ENCODE assay signal across 9 cellular contexts in the genomic region with DNA sequence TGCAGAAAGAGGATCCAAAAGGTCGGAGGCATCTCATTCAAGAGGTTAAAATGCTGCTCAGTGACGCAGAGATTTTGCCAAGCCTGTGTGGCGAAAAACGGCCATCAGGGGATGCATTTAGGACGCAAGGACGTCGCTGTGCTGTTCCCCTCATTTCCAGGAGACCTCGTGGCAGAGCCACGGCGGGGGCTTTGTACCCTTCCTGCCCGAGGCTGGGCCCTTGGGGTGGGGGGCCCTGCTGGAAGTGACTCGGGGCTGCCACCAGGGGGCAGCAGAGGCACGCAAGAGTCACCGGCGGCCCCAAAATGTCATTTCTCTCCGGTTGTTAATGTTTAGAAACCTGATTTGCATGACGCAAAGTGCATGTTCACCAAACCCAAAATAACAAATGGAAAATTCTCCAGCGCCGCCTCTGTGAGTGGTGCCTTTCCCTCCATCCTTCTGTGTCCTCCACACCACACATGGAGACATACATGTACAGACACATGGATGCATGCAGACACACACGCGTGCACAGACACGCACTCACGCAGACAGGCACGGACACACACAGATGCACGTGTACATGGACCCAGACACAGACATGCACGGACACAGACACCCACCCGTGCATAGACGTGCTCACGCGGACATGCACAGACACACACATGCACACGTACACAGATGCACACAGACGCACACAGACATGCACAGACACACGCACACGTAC. TPM values are rescaled to one million over a fixed set of nuclear protein-coding genes. Genes with fewer than 3 reads are reported as not detected.
DNase-seq lines count a peak whose midpoint lies in the region; FAIRE-seq and TF ChIP-seq lines count a peak whose summit lies in the region.
"Had no signal": no experiment of that assay in that cellular context is flagged by ENCODE, and none has a peak within 500 bp of the region (broad histone marks: within the 10 kb centered on the region; RNA-seq: fewer than 3 reads in every experiment).

No MANE protein-coding gene starts in this region.

- no peaks in the 10 kb centered on the region for H3K9me1 ChIP-seq in endothelial cell of umbilical vein (replicated peaks; ENCODE audit: control insufficient read depth, extremely low read depth, insufficient read depth, low read length)

- no peak for TF ChIP-seq POLR2A in endothelial cell of umbilical vein (IDR thresholded peaks at IDR 0.05; ENCODE audit: low read depth, low read length)

- H3K9me3 Mint-ChIP-seq in activated CD4-positive, alpha-beta T cell treated with anti-CD3 and anti-CD28 coated beads, Interleukin-2, amount 10 ng/mL, durations not matched to agents 24 days and 14 days = peaks cover 2% of the 10 kb centered on the region

- H3K27ac ChIP-seq in endothelial cell of umbilical vein (ENCODE audit: insufficient read depth, low read depth, low read length) = no peak overlapping the region
- no peak overlapping the region for H3K27ac ChIP-seq in substantia nigra (ENCODE audit: low read depth, low read length, poor library complexity, severe bottlenecking)

- DNase-seq in COLO668 (lab: John Stamatoyannopoulos, UW; ENCODE audit: unreplicated experiment) (peak; percentile 20), HT-29 (ENCODE audit: low spot score) (peak; percentile 44), endothelial cell of umbilical vein (ENCODE audit: low read depth, low spot score) (peak; percentile 18), middle frontal gyrus (ENCODE audit: extremely low spot score, low spot score) (peak; percentile 6), substantia nigra (lab: John Stamatoyannopoulos, UW) (peak in 27 of 49 donors; percentile 3 to 68 (median 26)), NCI-H774 (lab: John Stamatoyannopoulos, UW) (no peak), COR-L47 (lab: John Stamatoyannopoulos, UW) (no peak)
- DNase-seq in activated CD4-positive, alpha-beta T cell treated with anti-CD3 and anti-CD28 coated beads, Interleukin-2, amount 10 ng/mL, durations not matched to agents 24 days and 14 days = peak; percentile 79

- POLR2A ChIA-PET in endothelial cell of umbilical vein (lab: Charles Lee) = no interaction called here

- no peak overlapping the region for H3K4me2 ChIP-seq in endothelial cell of umbilical vein (ENCODE audit: insufficient read depth, low read length)

- no peaks in the 10 kb centered on the region for H3K36me3 Mint-ChIP-seq in activated CD4-positive, alpha-beta T cell treated with anti-CD3 and anti-CD28 coated beads, Interleukin-2, amount 10 ng/mL, durations not matched to agents 24 days and 14 days (ENCODE audit: low read depth)

- H3K36me3 ChIP-seq in endothelial cell of umbilical vein (ENCODE audit: control insufficient read depth in 2 of 2, extremely low read depth in 1 of 2, insufficient read depth in 2 of 2, low read length in 2 of 2) = no peaks in the 10 kb centered on the region

- no peaks in the 10 kb centered on the region for H3K9me3 ChIP-seq in endothelial cell of umbilical vein (replicated peaks; ENCODE audit: control insufficient read depth, insufficient read depth, low read length)

- H3K4me3 ChIP-seq in endothelial cell of umbilical vein (replicated peaks in 1 of 3; ENCODE audit: insufficient read depth in 1 of 3, low read depth in 1 of 3, low read length in 3 of 3) = no peak overlapping the region

- H3K27me3 Mint-ChIP-seq in activated CD4-positive, alpha-beta T cell treated with anti-CD3 and anti-CD28 coated beads, Interleukin-2, amount 10 ng/mL, durations not matched to agents 24 days and 14 days = no peaks in the 10 kb centered on the region

- H3K4me1 Mint-ChIP-seq in activated CD4-positive, alpha-beta T cell treated with anti-CD3 and anti-CD28 coated beads, Interleukin-2, amount 10 ng/mL, durations not matched to agents 24 days and 14 days = no peaks in the 10 kb centered on the region

- H3K4me3 Mint-ChIP-seq in activated CD4-positive, alpha-beta T cell treated with anti-CD3 and anti-CD28 coated beads, Interleukin-2, amount 10 ng/mL, durations not matched to agents 24 days and 14 days = no peak overlapping the region

- H3K27ac Mint-ChIP-seq in activated CD4-positive, alpha-beta T cell treated with anti-CD3 and anti-CD28 coated beads, Interleukin-2, amount 10 ng/mL, durations not matched to agents 24 days and 14 days = no peak overlapping the region

- H3K9ac ChIP-seq in endothelial cell of umbilical vein (replicated peaks; ENCODE audit: extremely low read depth, insufficient read depth, low read length) = no peak overlapping the region

- H3K79me2 ChIP-seq in endothelial cell of umbilical vein (ENCODE audit: control insufficient read depth, insufficient read depth, low read length) = no peaks in the 10 kb centered on the region

- no TSS peak for BruUV-seq in endothelial cell of umbilical vein (replicated peaks; lab: Mats Ljungman, UMichigan)

- H3K4me1 ChIP-seq in endothelial cell of umbilical vein (ENCODE audit: control insufficient read depth, extremely low read depth, insufficient read depth, low read length) = no peaks in the 10 kb centered on the region

- no peak overlapping the region for H2AFZ ChIP-seq in endothelial cell of umbilical vein (ENCODE audit: low read depth, low read length)

- FAIRE-seq in endothelial cell of umbilical vein (lab: Jason Lieb, UNC) = no peak

- H3K27me3 ChIP-seq in endothelial cell of umbilical vein (ENCODE audit: control insufficient read depth in 2 of 2, insufficient read depth in 2 of 2, low read length in 2 of 2) = no peaks in the 10 kb centered on the region

- CTCF ChIA-PET in endothelial cell of umbilical vein (lab: Charles Lee) = no interaction called here

- intact Hi-C loops in activated CD4-positive, alpha-beta T cell treated with anti-CD3 and anti-CD28 coated beads, Interleukin-2, amount 10 ng/mL, durations not matched to agents 24 days and 14 days (cut with micrococcal nuclease) = loop anchor here (10.0 kb wide), 1 partner anchor 182 kb away; no protein-coding TSS in a partner anchor
- intact Hi-C loops in endothelial cell of umbilical vein (cut with micrococcal nuclease) = loop anchor here (1.0 to 2.0 kb wide), 3 partner anchors 68 to 288 kb away; no protein-coding TSS in a partner anchor

- TF ChIP-seq CTCF in endothelial cell of umbilical vein (IDR thresholded peaks at IDR 0.05; ENCODE audit: extremely low read depth in 1 of 2, insufficient read depth in 1 of 2, low read depth in 1 of 2, low read length in 2 of 2) = peak; percentile 78 to 88

- dilution Hi-C loops in endothelial cell of umbilical vein (cut with MboI; ENCODE audit: extremely low pct_ligation_motif_present, low sequenced_read_pairs) = no loop called here

- H4K20me1 ChIP-seq in endothelial cell of umbilical vein (replicated peaks; ENCODE audit: control insufficient read depth, extremely low read depth, insufficient read depth, low read length) = no peaks in the 10 kb centered on the region

TF ChIP-seq in endothelial cell of umbilical vein, 7 proteins besides CTCF, POLR2A, EP300 and RAD21:
- TF ChIP-seq JUN (IDR thresholded peaks at IDR 0.05; ENCODE audit: borderline replicate concordance, insufficient read depth, insufficient read length, low read depth) (no peak), MAX (IDR thresholded peaks at IDR 0.05; ENCODE audit: insufficient read depth, insufficient read length) (no peak), FOS (IDR thresholded peaks at IDR 0.05; ENCODE audit: borderline replicate concordance, insufficient read depth, low read length) (no peak)
TF ChIP-seq in endothelial cell of umbilical vein: peak in this region for 0.

RNA-seq across cellular contexts. Expression of gene NKX6-2, which starts 51.0 kb away (rescaled TPM):
- not detected in 2 replicates for total RNA-seq in HT-29 (2014; rRNA removed; shearing (Covaris generic))
- total RNA-seq in activated CD4-positive, alpha-beta T cell treated with anti-CD3 and anti-CD28 coated beads, Interleukin-2, amount 10 ng/mL, durations not matched to agents 24 days and 14 days = not detected in 2 replicates
- not detected in 2 replicates for total RNA-seq in endothelial cell of umbilical vein
- not detected in 2 replicates for polyA plus RNA-seq in endothelial cell of umbilical vein
- polyA plus RNA-seq in endothelial cell of umbilical vein (2011; cell fraction: cytosol; rRNA removed) = not detected in 2 replicates
- not detected in 2 replicates for polyA plus RNA-seq in endothelial cell of umbilical vein (2011; cell fraction: nucleus; rRNA removed)
- polyA plus RNA-seq in endothelial cell of umbilical vein (2012) = 2.0 TPM in 1 of 2 replicates, not detected in the other
- polyA minus RNA-seq in endothelial cell of umbilical vein = not detected in 2 replicates
- not detected for polyA minus RNA-seq in endothelial cell of umbilical vein (2011; cell fraction: cytosol; rRNA and poly(A)+ RNA removed)
- polyA minus RNA-seq in endothelial cell of umbilical vein (2011; cell fraction: nucleus; rRNA and poly(A)+ RNA removed) = not detected in 2 replicates
- total RNA-seq: T-helper 1 cell treated with Interleukin-12 subunit alpha and Interleukin-12 subunit beta and Interleukin-4 antibody, amounts not matched to agents 30 ng/mL and 1 ng/mL, for 36 hours had no signal

Comparison
In these comparisons a context has a peak if more than half of its experiments do, and no peak if none do; other contexts are left out.
1. DNase-seq: peak in COLO668 (single experiment), HT-29 (single experiment), activated CD4-positive, alpha-beta T cell treated with anti-CD3 and anti-CD28 coated beads, Interleukin-2, amount 10 ng/mL, durations not matched to agents 24 days and 14 days (single experiment), endothelial cell of umbilical vein (single experiment), middle frontal gyrus (single experiment) and substantia nigra (27 of 49); none in NCI-H774 (single experiment) and COR-L47 (single experiment).